In the genomic region with DNA sequence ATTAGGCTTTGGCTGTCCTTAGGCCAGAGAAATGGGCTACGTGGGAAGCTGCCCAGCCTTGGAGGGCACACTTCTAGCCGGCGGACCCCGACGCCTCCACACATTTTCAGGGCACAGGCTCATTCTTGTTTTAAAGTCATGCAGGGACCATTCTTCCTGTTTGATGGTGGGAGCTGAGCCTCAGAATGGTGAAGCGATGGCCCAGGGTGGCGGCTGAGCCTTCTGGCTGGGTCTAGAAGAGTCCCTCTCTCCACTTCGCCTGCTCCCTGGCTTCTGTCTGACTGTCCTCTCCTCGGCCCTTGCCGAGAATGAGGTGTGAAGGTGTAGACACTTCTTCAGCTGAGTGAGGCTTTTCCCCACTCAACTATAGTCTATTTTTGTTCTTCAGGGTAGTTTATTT, we compare ENCODE assay signal across 27 cellular contexts.
"Had no signal": no experiment of that assay in that cellular context is flagged by ENCODE, and none has a peak within 500 bp of the region (broad histone marks: within the 10 kb centered on the region; RNA-seq: fewer than 3 reads in every experiment).

No MANE protein-coding gene starts in this region.

- H3K4me1 ChIP-seq: ascending aorta, Peyer's patch had no signal

- H3K36me3 Mint-ChIP-seq: activated CD8-positive, alpha-beta memory T cell treated with anti-CD3 and anti-CD28 coated beads, Interleukin-2, amount 10 ng/mL, durations not matched to agents 7 days and 5 days; activated naive CD4-positive, alpha-beta T cell treated with anti-CD3 and anti-CD28 coated beads, Interleukin-2, amount 50 U/mL, for 24 hours; brain; WTC11 had no signal

- H3K9me3 ChIP-seq: ascending aorta, Peyer's patch had no signal

- H3K27me3 ChIP-seq: ascending aorta, Peyer's patch had no signal

- H3K27me3 Mint-ChIP-seq: activated CD8-positive, alpha-beta memory T cell treated with anti-CD3 and anti-CD28 coated beads, Interleukin-2, amount 10 ng/mL, durations not matched to agents 7 days and 5 days; activated naive CD4-positive, alpha-beta T cell treated with anti-CD3 and anti-CD28 coated beads, Interleukin-2, amount 50 U/mL, for 24 hours; activated naive CD8-positive, alpha-beta T cell treated with anti-CD3 and anti-CD28 coated beads, Interleukin-2, amount 50 U/mL, for 24 hours; central memory CD8-positive, alpha-beta T cell had no signal

- H3K4me3 ChIP-seq: ascending aorta, K562, Peyer's patch had no signal

- H3K4me3 Mint-ChIP-seq: activated CD8-positive, alpha-beta memory T cell treated with anti-CD3 and anti-CD28 coated beads, Interleukin-2, amount 10 ng/mL, durations not matched to agents 7 days and 5 days; activated CD8-positive, alpha-beta T cell treated with anti-CD3 and anti-CD28 coated beads, Interleukin-2, amount 10 ng/mL, durations not matched to agents 7 days and 5 days; activated naive CD4-positive, alpha-beta T cell treated with anti-CD3 and anti-CD28 coated beads, Interleukin-2, amount 50 U/mL, for 24 hours; activated naive CD8-positive, alpha-beta T cell treated with anti-CD3 and anti-CD28 coated beads, Interleukin-2, amount 50 U/mL, for 24 hours; activated T-cell treated with anti-CD3 and anti-CD28 coated beads, Interleukin-2, amount 50 U/mL, for 72 hours; brain; central memory CD8-positive, alpha-beta T cell; T-helper 1 cell treated with Interleukin-12 subunit alpha and Interleukin-12 subunit beta and Interleukin-4 antibody, amounts not matched to agents 30 μg/mL and 1 μg/mL, for 36 hours; WTC11 had no signal

- H3K9me3 Mint-ChIP-seq: activated naive CD4-positive, alpha-beta T cell treated with anti-CD3 and anti-CD28 coated beads, Interleukin-2, amount 50 U/mL, for 24 hours; activated naive CD8-positive, alpha-beta T cell treated with anti-CD3 and anti-CD28 coated beads, Interleukin-2, amount 50 U/mL, for 24 hours; activated T-cell treated with anti-CD3 and anti-CD28 coated beads, Interleukin-2, amount 50 U/mL, for 72 hours; activated T-helper 2 cell treated with anti-CD3 and anti-CD28 coated beads, Interferon-gamma antibody, Interleukin-2, Interleukin-4, amounts not matched to agents 10 μg/mL and 5 μg/mL and 100 μg/mL, durations not matched to agents 14 hours and 24 hours and 36 hours; brain; central memory CD8-positive, alpha-beta T cell; T-helper 1 cell treated with Interleukin-12 subunit alpha and Interleukin-12 subunit beta and Interleukin-4 antibody, amounts not matched to agents 30 μg/mL and 1 μg/mL, for 36 hours; WTC11 had no signal

- H3K36me3 ChIP-seq: Peyer's patch had no signal

- H3K27ac ChIP-seq: ascending aorta, Peyer's patch had no signal

- ATAC-seq: activated CD8-positive, alpha-beta memory T cell treated with anti-CD3 and anti-CD28 coated beads, Interleukin-2, amount 10 ng/mL, durations not matched to agents 7 days and 5 days; activated CD8-positive, alpha-beta T cell treated with anti-CD3 and anti-CD28 coated beads, Interleukin-2, amount 10 ng/mL, durations not matched to agents 7 days and 5 days; activated naive CD8-positive, alpha-beta T cell treated with anti-CD3 and anti-CD28 coated beads, Interleukin-2, amount 50 U/mL, for 24 hours; activated T-cell treated with anti-CD3 and anti-CD28 coated beads, Interleukin-2, amount 50 U/mL, for 72 hours; K562; WTC11 had no signal

- H3K4me1 Mint-ChIP-seq: activated naive CD4-positive, alpha-beta T cell treated with anti-CD3 and anti-CD28 coated beads, Interleukin-2, amount 50 U/mL, for 24 hours; activated naive CD8-positive, alpha-beta T cell treated with anti-CD3 and anti-CD28 coated beads, Interleukin-2, amount 50 U/mL, for 24 hours; brain had no signal

- H3K27ac Mint-ChIP-seq: activated CD8-positive, alpha-beta memory T cell treated with anti-CD3 and anti-CD28 coated beads, Interleukin-2, amount 10 ng/mL, durations not matched to agents 7 days and 5 days; activated CD8-positive, alpha-beta T cell treated with anti-CD3 and anti-CD28 coated beads, Interleukin-2, amount 10 ng/mL, durations not matched to agents 7 days and 5 days; activated naive CD8-positive, alpha-beta T cell treated with anti-CD3 and anti-CD28 coated beads, Interleukin-2, amount 50 U/mL, for 24 hours; activated T-helper 2 cell treated with anti-CD3 and anti-CD28 coated beads, Interferon-gamma antibody, Interleukin-2, Interleukin-4, amounts not matched to agents 10 μg/mL and 5 μg/mL and 100 μg/mL, durations not matched to agents 14 hours and 24 hours and 36 hours; brain; T-helper 1 cell treated with Interleukin-12 subunit alpha and Interleukin-12 subunit beta and Interleukin-4 antibody, amounts not matched to agents 30 μg/mL and 1 μg/mL, for 36 hours; WTC11 had no signal

- DNase-seq: activated CD4-positive, alpha-beta T cell treated with anti-CD3 and anti-CD28 coated beads for 48 hours; activated CD4-positive, alpha-beta T cell treated with anti-CD3 and anti-CD28 coated beads, Interleukin-2, amount 50 U/mL, for 4 hours; activated CD4-positive, CD25-positive, alpha-beta regulatory T cell treated with anti-CD3 and anti-CD28 coated beads, Interleukin-2, amount 50 U/mL, for 72 hours; activated CD8-positive, alpha-beta memory T cell treated with anti-CD3 and anti-CD28 coated beads, Interleukin-2, amount 10 ng/mL, durations not matched to agents 7 days and 5 days; activated CD8-positive, alpha-beta T cell treated with anti-CD3 and anti-CD28 coated beads, Interleukin-2, amount 10 ng/mL, durations not matched to agents 7 days and 5 days; activated naive CD4-positive, alpha-beta T cell; activated naive CD8-positive, alpha-beta T cell treated with anti-CD3 and anti-CD28 coated beads, Interleukin-2, amount 50 U/mL, for 24 hours; activated T-cell treated with anti-CD3 and anti-CD28 coated beads, Interleukin-2, amount 50 U/mL, for 72 hours; amniotic stem cell; Karpas-422; NCI-H1105 treated with DMSO at 0.1 percent for 48 hours; NCI-H1436 treated with DMSO at 0.1 percent for 48 hours; NCI-H187; NCI-H2081; NCI-H510A treated with DMSO at 0.1 percent for 48 hours; NCI-H69; Peyer's patch; SHP77 treated with DMSO at 0.1 percent for 48 hours; T-helper 9 cell had no signal
